Comparison of ENCODE assay signal across 12 cellular contexts in genomic region chr6:11210386-11211138, GRCh38. TPM values are rescaled to one million over a fixed set of nuclear protein-coding genes. Genes with fewer than 3 reads are reported as not detected.
DNase-seq lines count a peak whose midpoint lies in the region; ATAC-seq and TF ChIP-seq lines count a peak whose summit lies in the region.
"Had no signal": no experiment of that assay in that cellular context is flagged by ENCODE, and none has a peak within 500 bp of the region (broad histone marks: within the 10 kb centered on the region; RNA-seq: fewer than 3 reads in every experiment).

No MANE protein-coding gene starts in this region.

- H4K8ac ChIP-seq in trophoblast cell (ENCODE audit: low read depth, low read length) = no peak overlapping the region

- no peak overlapping the region for H3K4ac ChIP-seq in trophoblast cell (ENCODE audit: low read depth, low read length)

- H3K18ac ChIP-seq in trophoblast cell (ENCODE audit: low read length) = peak overlapping the region; percentile 54

- H3K4me3 ChIP-seq in ACC112 (ENCODE audit: low read depth, low read length) = no peak overlapping the region
- H3K4me3 ChIP-seq in gastroesophageal sphincter = no peak overlapping the region
- H3K4me3 ChIP-seq in trophoblast cell (ENCODE audit: low read depth, low read length) = no peak overlapping the region
- H3K4me3 ChIP-seq: ovary had no signal

- H3K27ac ChIP-seq in ACC112 (ENCODE audit: low read depth, low read length) (peak overlapping the region; percentile 99), gastroesophageal sphincter (peak overlapping the region in 3 of 4 donors; percentile 32 to 80 (median 40)), trophoblast cell (ENCODE audit: low read depth, low read length) (no peak overlapping the region)
- H3K27ac ChIP-seq: ovary had no signal

- H2AK5ac ChIP-seq in trophoblast cell (ENCODE audit: low read length) = no peak overlapping the region

- TF ChIP-seq POLR2A in gastroesophageal sphincter (IDR thresholded peaks at IDR 0.05) = no peak

- H3K36me3 ChIP-seq in ACC112 (ENCODE audit: insufficient read depth, low read length) (no peaks in the 10 kb centered on the region), gastroesophageal sphincter (no peaks in the 10 kb centered on the region), trophoblast cell (ENCODE audit: control insufficient read depth in 1 of 2, insufficient read depth in 2 of 2, low read length in 2 of 2) (peaks cover 25 to 46% of the 10 kb centered on the region in 2 experiments)
- H3K36me3 ChIP-seq: ovary had no signal

- H3K9me3 ChIP-seq in gastroesophageal sphincter (no peaks in the 10 kb centered on the region), trophoblast cell (ENCODE audit: insufficient read depth, low read depth, low read length) (peaks cover 2% of the 10 kb centered on the region)
- H3K9me3 ChIP-seq: ovary had no signal

- DNase-seq in NCI-H524 (lab: John Stamatoyannopoulos, UW) = peak; percentile 22 to 53
- no peak for DNase-seq in trophoblast cell
- no peak for DNase-seq in HuH-7 (ENCODE audit: low spot score)
- no peak for DNase-seq in NCI-H1694 treated with DMSO at 0.1 percent for 48 hours (lab: John Stamatoyannopoulos, UW)
- DNase-seq in midbrain (lab: John Stamatoyannopoulos, UW) = no peak
- DNase-seq: NCI-H1930; ovary; stimulated activated CD4-positive, alpha-beta T cell treated with anti-CD3 and anti-CD28 coated beads, Interleukin-4, amount 100 ng/mL, for 24 hours; T-helper 9 cell had no signal

- H3K79me1 ChIP-seq in trophoblast cell (ENCODE audit: low read length) = peaks cover 15% of the 10 kb centered on the region

- H2BK120ac ChIP-seq in trophoblast cell (ENCODE audit: insufficient read depth, low read length, poor library complexity) = no peak overlapping the region

- no peak overlapping the region for H3K4me2 ChIP-seq in trophoblast cell (ENCODE audit: low read length)

- ATAC-seq in gastroesophageal sphincter (no peak), GM21390 (IDR thresholded peaks at IDR 0.05; ENCODE audit: unreplicated experiment) (no peak)

- no peak overlapping the region for H3K14ac ChIP-seq in trophoblast cell (ENCODE audit: low read length)

- H2AFZ ChIP-seq in ACC112 (ENCODE audit: low read length, unreplicated experiment) = no peak overlapping the region
- no peak overlapping the region for H2AFZ ChIP-seq in trophoblast cell (ENCODE audit: insufficient read depth, low read length, poor library complexity)

- peak overlapping the region; percentile 6 for H2BK12ac ChIP-seq in trophoblast cell (ENCODE audit: low read length)

- H3K4me1 ChIP-seq in ACC112 (ENCODE audit: control insufficient read depth, insufficient read depth, low read length, unreplicated experiment) (peaks cover 74% of the 10 kb centered on the region), gastroesophageal sphincter (peaks cover 5 to 76% (median 47%) of the 10 kb centered on the region in 3 donors), trophoblast cell (ENCODE audit: control insufficient read depth in 1 of 2, insufficient read depth in 2 of 2, low read length in 2 of 2) (peaks cover 20 to 29% of the 10 kb centered on the region in 2 experiments)

- H4K12ac ChIP-seq in trophoblast cell (ENCODE audit: low read depth, low read length) = no peak overlapping the region

- H3K27me3 ChIP-seq in ACC112 (ENCODE audit: insufficient read depth, low read length) = no peaks in the 10 kb centered on the region
- no peaks in the 10 kb centered on the region for H3K27me3 ChIP-seq in gastroesophageal sphincter
- H3K27me3 ChIP-seq in trophoblast cell (ENCODE audit: insufficient read depth, low read length) = no peaks in the 10 kb centered on the region
- H3K27me3 ChIP-seq: ovary had no signal

- H2BK5ac ChIP-seq in trophoblast cell (ENCODE audit: low read depth, low read length, poor library complexity) = no peak overlapping the region

- no peak overlapping the region for H3K23ac ChIP-seq in trophoblast cell (ENCODE audit: low read length)

- TF ChIP-seq CTCF in gastroesophageal sphincter (IDR thresholded peaks at IDR 0.05) = no peak

- WGBS in gastroesophageal sphincter (ENCODE audit: low coverage in 1 of 2), 2 donors = 71 to 100% methylated on average over 1 to 2 of the region's 2 CpGs
- no CpG with 5 or more reads among the region's 2 CpGs for WGBS in trophoblast cell (ENCODE audit: extremely low coverage, insufficient coverage, insufficient read length)

- no peak overlapping the region for H3K9ac ChIP-seq in trophoblast cell (ENCODE audit: low read length)

- TF ChIP-seq EP300 in gastroesophageal sphincter (IDR thresholded peaks at IDR 0.05) = no peak

- H3K79me2 ChIP-seq in ACC112 (ENCODE audit: control insufficient read depth, insufficient read depth, low read length, unreplicated experiment) (peaks cover 10% of the 10 kb centered on the region), trophoblast cell (ENCODE audit: control insufficient read depth, insufficient read depth, low read length, poor library complexity) (peaks cover 2% of the 10 kb centered on the region)

- no peak overlapping the region for H4K91ac ChIP-seq in trophoblast cell (ENCODE audit: low read depth, low read length)

RNA-seq across cellular contexts. Expression of gene NEDD9, which starts 21.9 kb away (rescaled TPM):
- 10 to 100 TPM; 13.1 to 42.7 (median 26.7) TPM for total RNA-seq in gastroesophageal sphincter
- polyA plus RNA-seq in trophoblast cell (2013) = 46.4 and 47.9 TPM in 2 replicates

Comparison
In these comparisons a context has a peak if more than half of its experiments do, and no peak if none do; other contexts are left out.
1. DNase-seq: peak in NCI-H524 (2 of 2); none in trophoblast cell (0 of 2), HuH-7 (single experiment), NCI-H1694 treated with DMSO at 0.1 percent for 48 hours (single experiment) and midbrain (single experiment).